ENCODE assay signal across 35 cellular contexts in the genomic region with DNA sequence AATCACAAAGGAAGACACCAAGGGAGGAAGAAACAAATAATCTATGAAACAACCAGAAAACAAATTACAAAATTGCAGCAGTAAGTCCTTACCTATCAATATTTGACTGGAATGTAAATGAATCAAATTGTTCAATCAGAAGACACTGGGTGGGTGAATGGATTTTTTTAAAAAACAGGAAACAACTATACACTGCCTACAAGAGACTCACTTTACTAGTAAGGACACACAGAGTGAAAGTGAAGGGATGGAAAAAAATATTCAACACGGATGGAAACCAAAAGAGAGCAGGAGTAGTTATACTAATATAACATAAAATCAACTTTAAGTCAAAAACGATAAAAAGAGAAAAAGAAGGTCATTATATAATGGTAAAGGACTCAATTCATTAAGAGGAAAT. TPM values are rescaled to one million over a fixed set of nuclear protein-coding genes. Genes with fewer than 3 reads are reported as not detected.
"Had no signal": no experiment of that assay in that cellular context is flagged by ENCODE, and none has a peak within 500 bp of the region (broad histone marks: within the 10 kb centered on the region; RNA-seq: fewer than 3 reads in every experiment).

No MANE protein-coding gene starts in this region.

- H3K27me3 ChIP-seq: brain microvascular endothelial cell, esophagus muscularis mucosa, foreskin keratinocyte, gastrocnemius medialis had no signal

- H3K27ac ChIP-seq: brain microvascular endothelial cell, esophagus muscularis mucosa, foreskin keratinocyte, gastrocnemius medialis, heart left ventricle, WERI-Rb-1 had no signal

- H3K4me3 ChIP-seq: esophagus muscularis mucosa, gastrocnemius medialis, heart left ventricle had no signal

- H3K4me1 Mint-ChIP-seq: activated B cell treated with CpG ODN at 0.5 μM for 24 hours had no signal

- H3K4me3 Mint-ChIP-seq: activated B cell treated with CpG ODN at 0.5 μM for 24 hours; activated CD4-positive, alpha-beta memory T cell treated with anti-CD3 and anti-CD28 coated beads, Interleukin-2, amount 10 ng/mL, durations not matched to agents 7 days and 5 days; activated CD4-positive, alpha-beta T cell treated with anti-CD3 and anti-CD28 coated beads, Interleukin-2, amount 10 ng/mL, durations not matched to agents 24 days and 14 days; activated CD8-positive, alpha-beta memory T cell treated with anti-CD3 and anti-CD28 coated beads, Interleukin-2, amount 10 ng/mL, durations not matched to agents 7 days and 5 days; activated naive CD4-positive, alpha-beta T cell treated with anti-CD3 and anti-CD28 coated beads, Interleukin-2, amount 10 ng/mL, durations not matched to agents 7 days and 5 days; activated naive CD8-positive, alpha-beta T cell treated with anti-CD3 and anti-CD28 coated beads, Interleukin-2, amount 10 ng/mL, durations not matched to agents 7 days and 5 days; activated T-cell treated with anti-CD3 and anti-CD28 coated beads, Interleukin-2, amount 50 U/mL, for 4 hours; effector memory CD8-positive, alpha-beta T cell had no signal

- ATAC-seq: activated CD4-positive, CD25-positive, alpha-beta regulatory T cell treated with anti-CD3 and anti-CD28 coated beads, Interleukin-2, amount 50 U/mL, for 24 hours; activated CD8-positive, alpha-beta memory T cell treated with anti-CD3 and anti-CD28 coated beads, Interleukin-2, amount 10 ng/mL, durations not matched to agents 7 days and 5 days; activated T-cell treated with anti-CD3 and anti-CD28 coated beads, Interleukin-2, amount 50 U/mL, for 4 hours; effector memory CD8-positive, alpha-beta T cell; foreskin keratinocyte; gastrocnemius medialis; heart left ventricle had no signal

- FAIRE-seq: astrocyte, bronchial epithelial cell, colon had no signal

- DNase-seq: activated B cell treated with CpG ODN at 0.5 μM for 24 hours; activated CD4-positive, alpha-beta memory T cell treated with anti-CD3 and anti-CD28 coated beads, Interleukin-2, amount 10 ng/mL, durations not matched to agents 7 days and 5 days; activated CD4-positive, alpha-beta T cell treated with anti-CD3 and anti-CD28 coated beads, Interleukin-2, amount 10 ng/mL, durations not matched to agents 24 days and 14 days; activated CD4-positive, alpha-beta T cell treated with anti-CD3 and anti-CD28 coated beads, Interleukin-2, amount 50 U/mL, for 4 hours; activated CD8-positive, alpha-beta memory T cell treated with anti-CD3 and anti-CD28 coated beads, Interleukin-2, amount 10 ng/mL, durations not matched to agents 7 days and 5 days; activated CD8-positive, alpha-beta memory T cell treated with anti-CD3 and anti-CD28 coated beads, Interleukin-2, amount 50 U/mL, for 4 hours; activated gamma-delta T cell; activated naive CD4-positive, alpha-beta T cell; activated naive CD4-positive, alpha-beta T cell treated with anti-CD3 and anti-CD28 coated beads, Interleukin-2, amount 10 ng/mL, durations not matched to agents 7 days and 5 days; activated naive CD8-positive, alpha-beta T cell treated with anti-CD3 and anti-CD28 coated beads, Interleukin-2, amount 10 ng/mL, durations not matched to agents 7 days and 5 days; activated T-cell treated with anti-CD3 and anti-CD28 coated beads, Interleukin-2, amount 50 U/mL, for 4 hours; amniotic stem cell; anterior cingulate cortex; brain microvascular endothelial cell; cortex of kidney; dermis blood vessel endothelial cell; effector CD4-positive, alpha-beta T cell; effector memory CD8-positive, alpha-beta T cell; erythroblast; gastrocnemius medialis; glutamatergic neuron; heart left ventricle; hypothalamus; T-helper 2 cell; WERI-Rb-1 had no signal

- H3K4me1 ChIP-seq: esophagus muscularis mucosa, gastrocnemius medialis, heart left ventricle had no signal

- H3K36me3 ChIP-seq: brain microvascular endothelial cell, esophagus muscularis mucosa, gastrocnemius medialis, heart left ventricle, WERI-Rb-1 had no signal

- H3K27ac Mint-ChIP-seq: activated B cell treated with CpG ODN at 0.5 μM for 24 hours; activated CD4-positive, alpha-beta memory T cell treated with anti-CD3 and anti-CD28 coated beads, Interleukin-2, amount 10 ng/mL, durations not matched to agents 7 days and 5 days; activated CD4-positive, alpha-beta T cell treated with anti-CD3 and anti-CD28 coated beads, Interleukin-2, amount 10 ng/mL, durations not matched to agents 24 days and 14 days; activated CD8-positive, alpha-beta memory T cell treated with anti-CD3 and anti-CD28 coated beads, Interleukin-2, amount 10 ng/mL, durations not matched to agents 7 days and 5 days; activated naive CD4-positive, alpha-beta T cell treated with anti-CD3 and anti-CD28 coated beads, Interleukin-2, amount 10 ng/mL, durations not matched to agents 7 days and 5 days; activated naive CD8-positive, alpha-beta T cell treated with anti-CD3 and anti-CD28 coated beads, Interleukin-2, amount 10 ng/mL, durations not matched to agents 7 days and 5 days; effector memory CD8-positive, alpha-beta T cell had no signal

RNA-seq across cellular contexts. Expression of a gene that starts 6.4 kb away (rescaled TPM):
- total RNA-seq: activated B cell treated with CpG ODN at 0.5 μM for 24 hours; activated CD4-positive, alpha-beta memory T cell treated with anti-CD3 and anti-CD28 coated beads, Interleukin-2, amount 10 ng/mL, durations not matched to agents 7 days and 5 days; activated CD4-positive, alpha-beta T cell treated with anti-CD3 and anti-CD28 coated beads, Interleukin-2, amount 10 ng/mL, durations not matched to agents 24 days and 14 days; activated CD8-positive, alpha-beta memory T cell treated with anti-CD3 and anti-CD28 coated beads for 36 hours; activated CD8-positive, alpha-beta memory T cell treated with anti-CD3 and anti-CD28 coated beads, Interleukin-2, amount 10 ng/mL, durations not matched to agents 7 days and 5 days; activated naive CD8-positive, alpha-beta T cell treated with anti-CD3 and anti-CD28 coated beads, Interleukin-2, amount 10 ng/mL, durations not matched to agents 7 days and 5 days; activated T-cell treated with anti-CD3 and anti-CD28 coated beads, Interleukin-2, amount 50 U/mL, for 4 hours; astrocyte; bronchial epithelial cell; cardiac septum; chondrocyte; dermis blood vessel endothelial cell; esophagus muscularis mucosa; foreskin keratinocyte; gastrocnemius medialis; heart left ventricle; T-helper 1 cell treated with Interleukin-12 subunit alpha and Interleukin-12 subunit beta and Interleukin-4 antibody, amounts not matched to agents 30 ng/mL and 1 ng/mL, for 36 hours had no signal
